14 cellular contexts compared by ENCODE assay signal in the genomic region with DNA sequence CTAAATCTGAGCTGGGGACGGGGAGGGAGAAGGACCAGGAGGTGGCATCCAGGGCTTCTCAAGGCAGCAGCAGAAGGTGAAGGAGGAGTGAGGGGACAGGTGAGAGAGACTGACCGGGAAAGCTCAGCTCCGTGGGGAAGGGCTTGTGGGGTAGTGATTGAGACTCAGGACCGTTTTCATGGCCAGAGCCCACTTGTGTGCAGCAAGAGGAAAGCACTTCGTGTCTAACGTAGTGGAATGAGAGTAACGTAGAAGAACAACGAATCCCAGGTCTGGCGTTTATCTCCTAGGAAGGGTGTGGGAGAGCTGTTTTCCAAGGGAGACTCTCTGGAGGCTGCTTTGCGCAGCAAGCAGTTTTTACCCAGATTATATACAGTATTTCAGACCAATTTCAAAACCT. TPM values are rescaled to one million over a fixed set of nuclear protein-coding genes. Genes with fewer than 3 reads are reported as not detected.
A peak's percentile ranks its signal among the peaks of the same experiment; 100 is the strongest.
DNase-seq lines count a peak whose midpoint lies in the region; ATAC-seq and TF ChIP-seq lines count a peak whose summit lies in the region.
"Had no signal": no experiment of that assay in that cellular context is flagged by ENCODE, and none has a peak within 500 bp of the region (broad histone marks: within the 10 kb centered on the region; RNA-seq: fewer than 3 reads in every experiment).

No MANE protein-coding gene starts in this region.

- peaks cover 21% of the 10 kb centered on the region for H3K4me1 Mint-ChIP-seq in MCF 10A (ENCODE audit: insufficient read depth, unreplicated experiment)
- peaks cover 15% of the 10 kb centered on the region for H3K4me1 Mint-ChIP-seq in activated naive CD8-positive, alpha-beta T cell treated with anti-CD3 and anti-CD28 coated beads for 36 hours

- peaks cover 6% of the 10 kb centered on the region for H3K36me3 Mint-ChIP-seq in MCF 10A (ENCODE audit: insufficient read depth, unreplicated experiment)
- H3K36me3 Mint-ChIP-seq in activated naive CD8-positive, alpha-beta T cell treated with anti-CD3 and anti-CD28 coated beads for 36 hours: no peaks in the 10 kb centered on the region

- DNase-seq in MCF 10A (ENCODE audit: unreplicated experiment) (no peak), breast epithelium (ENCODE audit: low spot score in 2 of 2) (no peak), T-helper 2 cell (no peak), hypothalamus (lab: John Stamatoyannopoulos, UW) (no peak), DMS 273 (lab: John Stamatoyannopoulos, UW; ENCODE audit: unreplicated experiment) (no peak)
- no peak for DNase-seq in activated naive CD8-positive, alpha-beta T cell treated with anti-CD3 and anti-CD28 coated beads for 36 hours
- DNase-seq: ACHN; activated CD8-positive, alpha-beta memory T cell treated with anti-CD3 and anti-CD28 coated beads, Interleukin-2, amount 50 U/mL, for 48 hours; GM23248; NCI-H187 treated with DMSO at 0.1 percent for 48 hours; stimulated activated CD4-positive, alpha-beta T cell treated with anti-CD3 and anti-CD28 coated beads, Interleukin-1b, Interleukin-23, amount 100 ng/mL, for 48 hours had no signal

- no peak for ATAC-seq in GM18858 (IDR thresholded peaks at IDR 0.05; ENCODE audit: unreplicated experiment)
- ATAC-seq: activated CD4-positive, CD25-positive, alpha-beta regulatory T cell treated with anti-CD3 and anti-CD28 coated beads, Interleukin-2, amount 50 U/mL, for 24 hours had no signal

- no peak for TF ChIP-seq POLR2A in breast epithelium (IDR thresholded peaks at IDR 0.05)

- BruUV-seq in MCF 10A (replicated peaks; lab: Mats Ljungman, UMichigan): no TSS peak

- peak overlapping the region; percentile 89 for H3K4me3 Mint-ChIP-seq in MCF 10A (ENCODE audit: unreplicated experiment)
- H3K4me3 Mint-ChIP-seq in activated naive CD8-positive, alpha-beta T cell treated with anti-CD3 and anti-CD28 coated beads for 36 hours: peak overlapping the region; percentile 43

- H3K9me3 Mint-ChIP-seq in MCF 10A (ENCODE audit: unreplicated experiment): no peaks in the 10 kb centered on the region
- H3K9me3 Mint-ChIP-seq in activated naive CD8-positive, alpha-beta T cell treated with anti-CD3 and anti-CD28 coated beads for 36 hours: no peaks in the 10 kb centered on the region

- WGBS in mesodermal cell (ENCODE audit: insufficient coverage in 2 of 2), 2 experiments: 44 to 70% methylated on average over 7 to 8 of the region's 10 CpGs

- intact Hi-C loops in MCF 10A (cut with micrococcal nuclease) (no loop called here), breast epithelium (cut with DNase I; ENCODE audit: low total_unique reads) (no loop called here)

- H3K9me3 ChIP-seq in breast epithelium: no peaks in the 10 kb centered on the region
- no peaks in the 10 kb centered on the region for H3K9me3 ChIP-seq in mesodermal cell (ENCODE audit: control insufficient read depth, low read length)

- H3K4me1 ChIP-seq in breast epithelium (peaks cover 0 to 12% of the 10 kb centered on the region in 2 donors), mesodermal cell (ENCODE audit: control insufficient read depth, insufficient read depth, low read length, poor library complexity, severe bottlenecking) (peaks cover 24% of the 10 kb centered on the region)

- CTCF ChIA-PET in MCF 10A (lab: Yijun Ruan, JAX): interaction anchor here (0.8 to 2.3 kb wide), 3 partner anchors 47 to 204 kb away, joined by 4 to 11 read pairs (median 8); no protein-coding TSS in a partner anchor

- TF ChIP-seq CTCF in MCF 10A (IDR thresholded peaks at IDR 0.05; ENCODE audit: unreplicated experiment) (no peak), breast epithelium (IDR thresholded peaks at IDR 0.05) (no peak)

- H3K27me3 ChIP-seq in breast epithelium: peaks cover 0 to 11% of the 10 kb centered on the region in 2 donors

- no peak overlapping the region for H3K4me3 ChIP-seq in breast epithelium
- peak overlapping the region; percentile 49 for H3K4me3 ChIP-seq in mesodermal cell (ENCODE audit: extremely low read depth, insufficient read depth, low read length, poor library complexity, severe bottlenecking)

- no peaks in the 10 kb centered on the region for H3K27me3 Mint-ChIP-seq in MCF 10A (ENCODE audit: insufficient read depth, unreplicated experiment)
- H3K27me3 Mint-ChIP-seq in activated naive CD8-positive, alpha-beta T cell treated with anti-CD3 and anti-CD28 coated beads for 36 hours: peaks cover 74% of the 10 kb centered on the region

- H3K36me3 ChIP-seq in breast epithelium (no peaks in the 10 kb centered on the region), mesodermal cell (ENCODE audit: control insufficient read depth, insufficient read depth, low read length) (no peaks in the 10 kb centered on the region)

- no peak overlapping the region for H3K27ac Mint-ChIP-seq in MCF 10A (ENCODE audit: low read depth, unreplicated experiment)
- no peak overlapping the region for H3K27ac Mint-ChIP-seq in activated naive CD8-positive, alpha-beta T cell treated with anti-CD3 and anti-CD28 coated beads for 36 hours

- H3K27ac ChIP-seq in breast epithelium (peak overlapping the region in 1 of 2 donors; percentile 75), mesodermal cell (ENCODE audit: low read depth, low read length, severe bottlenecking) (no peak overlapping the region)
- H3K27ac ChIP-seq: GM23248 had no signal

- POLR2A ChIA-PET in MCF 10A (lab: Yijun Ruan, JAX): interaction anchor here (0.7 to 8.9 kb wide), 14 partner anchors 8 to 406 kb away, joined by 3 to 162 read pairs (median 12); no protein-coding TSS in a partner anchor

RNA-seq across cellular contexts. Expression of a gene that starts 1.3 kb away (rescaled TPM):
- total RNA-seq in MCF 10A (2022) (74.4 and 107 TPM in 2 replicates), breast epithelium (10 to 100 TPM in 2 of 3 donors, under 1 TPM in 1; 0.32 to 62.6 (median 39.0) TPM)
- under 1 TPM; 0.37 to 0.44 TPM for total RNA-seq in activated naive CD8-positive, alpha-beta T cell treated with anti-CD3 and anti-CD28 coated beads for 36 hours
- polyA plus RNA-seq in mesodermal cell (2013, experiment 1 of 2): 17.9 TPM
- 25.0 TPM for polyA plus RNA-seq in mesodermal cell (2013, experiment 2 of 2)
- total RNA-seq: GM23248 had no signal
- polyA plus RNA-seq: GM23248 had no signal
